Comparison of ENCODE assay signal across 22 cellular contexts in genomic region chr1:77874804-77875445, GRCh38. TPM values are rescaled to one million over a fixed set of nuclear protein-coding genes. Genes with fewer than 3 reads are reported as not detected.
DNase-seq lines count a peak whose midpoint lies in the region; ATAC-seq, FAIRE-seq and TF ChIP-seq lines count a peak whose summit lies in the region.
"Had no signal": no experiment of that assay in that cellular context is flagged by ENCODE, and none has a peak within 500 bp of the region (broad histone marks: within the 10 kb centered on the region; RNA-seq: fewer than 3 reads in every experiment).

No MANE protein-coding gene starts in this region.

- H2AFZ ChIP-seq in GM23248 (no peak overlapping the region), osteoblast (ENCODE audit: low read length) (no peak overlapping the region)

- H3K4me1 ChIP-seq in GM23248 (ENCODE audit: insufficient read depth) (peaks cover 21% of the 10 kb centered on the region), SJSA1 (replicated peaks) (peaks cover 12% of the 10 kb centered on the region), osteoblast (ENCODE audit: insufficient read depth, low read length) (peaks cover 3% of the 10 kb centered on the region), pancreas (peaks cover 0 to 3% (median 0%) of the 10 kb centered on the region in 3 donors)
- H3K4me1 ChIP-seq: BE2C, transverse colon had no signal

- in situ Hi-C loops in GM23248 (cut with MboI), result no loop called here

- H4K20me1 ChIP-seq in GM23248 (ENCODE audit: insufficient read depth) (no peaks in the 10 kb centered on the region), osteoblast (ENCODE audit: insufficient read depth, low read length) (no peaks in the 10 kb centered on the region)

- no peak for ATAC-seq in pancreas
- ATAC-seq: activated naive CD4-positive, alpha-beta T cell treated with anti-CD3 and anti-CD28 coated beads, Interleukin-2, amount 50 U/mL, for 72 hours; effector memory CD8-positive, alpha-beta T cell; K562; natural killer cell treated with Interleukin-12 subunit alpha and Interleukin-12 subunit beta and Interleukin-15 and Interleukin-18, amount 100 ng/mL, for 72 hours had no signal

- DNase-seq in GM23248 (peak; percentile 77), SJSA1 (ENCODE audit: low read depth in 1 of 2, low spot score in 2 of 2) (peak; percentile 54 to 66), fibroblast of gingiva (ENCODE audit: low read depth) (peak; percentile 15), osteoblast (ENCODE audit: insufficient read length, low spot score, missing footprints) (peak; percentile 62), pancreas (no peak), NCI-H1694 (lab: John Stamatoyannopoulos, UW) (no peak), urothelium cell line (ENCODE audit: low spot score) (no peak), OCI-M1 (lab: John Stamatoyannopoulos, UW) (no peak)
- DNase-seq: activated CD4-positive, alpha-beta T cell treated with anti-CD3 and anti-CD28 coated beads, Interleukin-2, amount 10 ng/mL, durations not matched to agents 24 days and 14 days; BE2C; DMS153; effector memory CD8-positive, alpha-beta T cell; immature natural killer cell; NCI-H1105 treated with DMSO at 0.1 percent for 48 hours; NCI-H2171; stimulated activated naive CD4-positive, alpha-beta T cell treated with Interleukin-2 at 50 U/mL for 16 hours; T-helper 9 cell; transverse colon had no signal

- peaks cover 6% of the 10 kb centered on the region for H3F3A ChIP-seq in GM23248 (ENCODE audit: insufficient read depth)

- no peak for TF ChIP-seq CTCF in osteoblast (IDR thresholded peaks at IDR 0.05; ENCODE audit: extremely low read depth, low read depth, low read length)
- TF ChIP-seq CTCF in pancreas (IDR thresholded peaks at IDR 0.05), result no peak

- H3K4me2 ChIP-seq in GM23248 (ENCODE audit: unreplicated experiment), result no peak overlapping the region
- no peak overlapping the region for H3K4me2 ChIP-seq in osteoblast (ENCODE audit: insufficient read depth, low read length)

- H3K9ac ChIP-seq in GM23248, result no peak overlapping the region

- no peaks in the 10 kb centered on the region for H3K9me3 ChIP-seq in GM23248 (ENCODE audit: low read depth)
- H3K9me3 ChIP-seq in SJSA1 (replicated peaks), result no peaks in the 10 kb centered on the region
- no peaks in the 10 kb centered on the region for H3K9me3 ChIP-seq in osteoblast (ENCODE audit: low read depth, low read length)
- H3K9me3 ChIP-seq in pancreas, result no peaks in the 10 kb centered on the region
- H3K9me3 ChIP-seq: BE2C, transverse colon had no signal

- no peaks in the 10 kb centered on the region for H3K9me2 ChIP-seq in GM23248 (ENCODE audit: insufficient read depth)

- no peaks in the 10 kb centered on the region for H3K27me3 ChIP-seq in GM23248 (replicated peaks; ENCODE audit: insufficient read depth)
- H3K27me3 ChIP-seq in SJSA1 (replicated peaks), result no peaks in the 10 kb centered on the region
- no peaks in the 10 kb centered on the region for H3K27me3 ChIP-seq in osteoblast (ENCODE audit: insufficient read depth, low read length)
- no peaks in the 10 kb centered on the region for H3K27me3 ChIP-seq in pancreas
- H3K27me3 ChIP-seq: BE2C, transverse colon had no signal

- 94% methylated on average over 4 of the region's 4 CpGs for WGBS in GM23248 (ENCODE audit: low coverage in 1 of 2, low lambda C conversion rate in 2 of 2, missing lambda C conversion rate in 2 of 2), 2 experiments
- WGBS in pancreas, 2 donors, result 96 to 99% methylated on average over 4 of the region's 4 CpGs

- H3K36me3 ChIP-seq in GM23248 (ENCODE audit: low read depth), result 0 out of 2 replicates have a peak, but pooled peaks cover 3% of the 10 kb centered on the region
- H3K36me3 ChIP-seq in SJSA1, result no peaks in the 10 kb centered on the region
- H3K36me3 ChIP-seq in osteoblast (ENCODE audit: insufficient read depth, low read length), result no peaks in the 10 kb centered on the region
- no peaks in the 10 kb centered on the region for H3K36me3 ChIP-seq in pancreas
- H3K36me3 ChIP-seq: BE2C had no signal

- intact Hi-C loops in pancreas (cut with DNase I), result no loop called here

- H3K4me3 ChIP-seq in GM23248 (no peak overlapping the region), SJSA1 (no peak overlapping the region), osteoblast (ENCODE audit: insufficient read depth, low read length) (no peak overlapping the region), pancreas (no peak overlapping the region)
- H3K4me3 ChIP-seq: K562, transverse colon had no signal

- FAIRE-seq in pancreas (lab: Jason Lieb, UNC), result no peak
- no peak for FAIRE-seq in urothelium cell line (lab: Jason Lieb, UNC)
- FAIRE-seq: GM19239, K562 had no signal

- H3K79me2 ChIP-seq in GM23248 (ENCODE audit: insufficient read depth) (peaks cover 9% of the 10 kb centered on the region; the same call in 1 of the 2 replicates), osteoblast (ENCODE audit: insufficient read depth, low read length) (no peaks in the 10 kb centered on the region)

- no peak overlapping the region; the same call in 1 of the 2 replicates for H3K27ac ChIP-seq in GM23248
- H3K27ac ChIP-seq in SJSA1, result peak overlapping the region; percentile 31
- no peak overlapping the region for H3K27ac ChIP-seq in osteoblast (ENCODE audit: low read depth, low read length)
- no peak overlapping the region for H3K27ac ChIP-seq in pancreas
- H3K27ac ChIP-seq: transverse colon had no signal

RNA-seq across cellular contexts. Expression of gene NEXN, which starts 13.5 kb away (rescaled TPM):
- 11.4 and 17.2 TPM in 2 replicates for total RNA-seq in GM23248 (2014; rRNA removed; shearing (Covaris generic))
- polyA plus RNA-seq in GM23248 (2016; fragmentation: Nextera tagmentation; extraction: Ambion mirVana), result 69.0 and 70.4 TPM in 2 replicates
- total RNA-seq in SJSA1 (2014; rRNA removed; shearing (Covaris generic)), result 31.4 and 36.0 TPM in 2 replicates
- total RNA-seq in osteoblast, result 6.9 and 7.7 TPM in 2 replicates
- 1 to 10 TPM; 2.1 to 6.7 (median 2.6) TPM for total RNA-seq in pancreas
- 1 to 10 TPM; 3.4 to 7.5 TPM for polyA plus RNA-seq in pancreas
- total RNA-seq: natural killer cell treated with Interleukin-12 subunit alpha and Interleukin-12 subunit beta and Interleukin-15 and Interleukin-18, amount 100 ng/mL, for 72 hours had no signal

Comparison
In these comparisons a context has a peak if more than half of its experiments do, and no peak if none do; other contexts are left out.
1. DNase-seq: peak in GM23248 (single experiment), SJSA1 (2 of 2), fibroblast of gingiva (single experiment) and osteoblast (single experiment); none in pancreas (0 of 6), NCI-H1694 (single experiment), urothelium cell line (single experiment) and OCI-M1 (single experiment).